Comparison of ENCODE assay signal across 9 cellular contexts in genomic region chr20:17965042-17965697, GRCh38. TPM values are rescaled to one million over a fixed set of nuclear protein-coding genes. Genes with fewer than 3 reads are reported as not detected.
A peak's percentile ranks its signal among the peaks of the same experiment; 100 is the strongest.
DNase-seq lines count a peak whose midpoint lies in the region; ATAC-seq and TF ChIP-seq lines count a peak whose summit lies in the region.
"Had no signal": no experiment of that assay in that cellular context is flagged by ENCODE, and none has a peak within 500 bp of the region (broad histone marks: within the 10 kb centered on the region; RNA-seq: fewer than 3 reads in every experiment).

No MANE protein-coding gene starts in this region.

- H3K4me1 ChIP-seq in cardiac muscle cell (ENCODE audit: low read depth), result peaks cover 36% of the 10 kb centered on the region
- peaks cover under 1 to 4% of the 10 kb centered on the region in 2 donors for H3K4me1 ChIP-seq in uterus

- H3K4me1 Mint-ChIP-seq in activated T-helper 17 cell treated with anti-CD3 and anti-CD28 coated beads, Interleukin-2, amount 50 U/mL, for 72 hours, result peaks cover 39% of the 10 kb centered on the region

- peaks cover 98% of the 10 kb centered on the region for H3K36me3 Mint-ChIP-seq in activated T-helper 17 cell treated with anti-CD3 and anti-CD28 coated beads, Interleukin-2, amount 50 U/mL, for 72 hours (ENCODE audit: low read depth)

- TF ChIP-seq CTCF in cardiac muscle cell (IDR thresholded peaks at IDR 0.05; ENCODE audit: low read depth, low read length) (no peak), kidney epithelial cell (IDR thresholded peaks at IDR 0.05; ENCODE audit: insufficient read depth, low read length, poor library complexity, severe bottlenecking) (no peak), uterus (IDR thresholded peaks at IDR 0.05) (no peak)

- no peak for ATAC-seq in left ventricle myocardium superior
- no peak for ATAC-seq in activated T-helper 17 cell treated with anti-CD3 and anti-CD28 coated beads, Interleukin-2, amount 50 U/mL, for 72 hours (replicated peaks)
- ATAC-seq in HG03175 (IDR thresholded peaks at IDR 0.05; ENCODE audit: unreplicated experiment), result no peak

- H3K27me3 Mint-ChIP-seq in activated T-helper 17 cell treated with anti-CD3 and anti-CD28 coated beads, Interleukin-2, amount 50 U/mL, for 72 hours, result no peaks in the 10 kb centered on the region

- DNase-seq in cardiac muscle cell (ENCODE audit: low read depth in 1 of 2, low spot score in 1 of 2), result peak in 1 of 2 donors; percentile 65
- no peak for DNase-seq in left ventricle myocardium superior
- no peak for DNase-seq in kidney epithelial cell (ENCODE audit: low read depth)
- no peak for DNase-seq in uterus
- DNase-seq in NCI-H1048 (lab: John Stamatoyannopoulos, UW), result no peak
- DNase-seq in COR-L47 (lab: John Stamatoyannopoulos, UW), result no peak
- DNase-seq: NCI-H1694 treated with DMSO at 0.1 percent for 48 hours had no signal

- no peak for TF ChIP-seq POLR2A in uterus (IDR thresholded peaks at IDR 0.05)

- peak overlapping the region; percentile 98 for H3K4me3 Mint-ChIP-seq in activated T-helper 17 cell treated with anti-CD3 and anti-CD28 coated beads, Interleukin-2, amount 50 U/mL, for 72 hours

- H3K9me3 ChIP-seq in cardiac muscle cell (ENCODE audit: low read depth), result no peaks in the 10 kb centered on the region
- H3K9me3 ChIP-seq in uterus, result no peaks in the 10 kb centered on the region

- H3K4me3 ChIP-seq in cardiac muscle cell, result peak overlapping the region; percentile 95
- H3K4me3 ChIP-seq in kidney epithelial cell (ENCODE audit: low read depth, low read length), result peak overlapping the region; percentile 23
- H3K4me3 ChIP-seq in uterus, result peak overlapping the region in 1 of 2 donors; percentile 99

- H3K27me3 ChIP-seq in cardiac muscle cell (no peaks in the 10 kb centered on the region), kidney epithelial cell (ENCODE audit: control insufficient read depth, insufficient read depth, low read length) (no peaks in the 10 kb centered on the region), uterus (no peaks in the 10 kb centered on the region)

- peak overlapping the region; percentile 98 for H3K27ac Mint-ChIP-seq in activated T-helper 17 cell treated with anti-CD3 and anti-CD28 coated beads, Interleukin-2, amount 50 U/mL, for 72 hours

- intact Hi-C loops in left ventricle myocardium superior (cut with micrococcal nuclease), result no loop called here
- intact Hi-C loops in uterus (cut with DNase I; ENCODE audit: low total_unique reads), result no loop called here

- no peaks in the 10 kb centered on the region for H3K9me3 Mint-ChIP-seq in activated T-helper 17 cell treated with anti-CD3 and anti-CD28 coated beads, Interleukin-2, amount 50 U/mL, for 72 hours

- peak overlapping the region; percentile 6 for H3K27ac ChIP-seq in cardiac muscle cell
- H3K27ac ChIP-seq in uterus, result peak overlapping the region; percentile 1 to 38

- no peaks in the 10 kb centered on the region for H3K36me3 ChIP-seq in cardiac muscle cell
- no peaks in the 10 kb centered on the region for H3K36me3 ChIP-seq in kidney epithelial cell (ENCODE audit: control insufficient read depth, insufficient read depth, low read length)
- no peaks in the 10 kb centered on the region for H3K36me3 ChIP-seq in uterus

RNA-seq across cellular contexts. Expression of gene SNX5, which starts 3.4 kb away (rescaled TPM):
- 95.4 and 144 TPM in 2 replicates for total RNA-seq in cardiac muscle cell
- polyA plus RNA-seq in cardiac muscle cell, result 105 and 173 TPM in 2 replicates
- total RNA-seq in left ventricle myocardium superior, result 40.4 TPM
- 100 to 1,000 TPM; 175 to 201 TPM for total RNA-seq in activated T-helper 17 cell treated with anti-CD3 and anti-CD28 coated beads, Interleukin-2, amount 50 U/mL, for 72 hours
- total RNA-seq in kidney epithelial cell, result 80.8 and 93.6 TPM in 2 replicates
- 100 to 1,000 TPM in 2 of 4 donors, 10 to 100 TPM in 2; 71.2 to 207 (median 110) TPM for total RNA-seq in uterus

RNA-seq across cellular contexts. Expression of gene MGME1, which starts 3.6 kb away (rescaled TPM):
- total RNA-seq in cardiac muscle cell, result 12.3 and 15.9 TPM in 2 replicates
- 27.2 and 34.9 TPM in 2 replicates for polyA plus RNA-seq in cardiac muscle cell
- 13.9 TPM for total RNA-seq in left ventricle myocardium superior
- 10 to 100 TPM; 24.2 to 33.2 TPM for total RNA-seq in activated T-helper 17 cell treated with anti-CD3 and anti-CD28 coated beads, Interleukin-2, amount 50 U/mL, for 72 hours
- 11.6 and 15.2 TPM in 2 replicates for total RNA-seq in kidney epithelial cell
- 10 to 100 TPM in 1 of 4 donors, 1 to 10 TPM in 3; 3.3 to 18.5 (median 5.8) TPM for total RNA-seq in uterus
